ENCODE assay signal across 10 cellular contexts in genomic region chr19:3045885-3046603, GRCh38. TPM values are rescaled to one million over a fixed set of nuclear protein-coding genes. Genes with fewer than 3 reads are reported as not detected.
DNase-seq lines count a peak whose midpoint lies in the region; ATAC-seq and TF ChIP-seq lines count a peak whose summit lies in the region.
"Had no signal": no experiment of that assay in that cellular context is flagged by ENCODE, and none has a peak within 500 bp of the region (broad histone marks: within the 10 kb centered on the region; RNA-seq: fewer than 3 reads in every experiment).

No MANE protein-coding gene starts in this region.

- intact Hi-C loops in Right ventricle myocardium superior (cut with DNase I), result no loop called here
- intact Hi-C loops in left cardiac atrium (cut with DNase I), result no loop called here
- intact Hi-C loops in uterus (cut with DNase I; ENCODE audit: low total_unique reads), result no loop called here

- H3K4me1 ChIP-seq in Peyer's patch, result peaks cover 0 to 10% (median 4%) of the 10 kb centered on the region in 4 donors
- H3K4me1 ChIP-seq in uterus, result peaks cover 0 to 11% of the 10 kb centered on the region in 2 donors

- H3K27me3 Mint-ChIP-seq in memory B cell, result peaks cover 7% of the 10 kb centered on the region

- TF ChIP-seq POLR2A in Peyer's patch (IDR thresholded peaks at IDR 0.05) (no peak), uterus (IDR thresholded peaks at IDR 0.05) (no peak)

- H3K36me3 ChIP-seq in Peyer's patch (no peaks in the 10 kb centered on the region), uterus (no peaks in the 10 kb centered on the region)

- H3K27ac ChIP-seq in Peyer's patch (peak overlapping the region in 3 of 4 donors; percentile 46 to 84 (median 49)), uterus (peak overlapping the region; percentile 95 to 99)

- H3K4me1 Mint-ChIP-seq in memory B cell, result peaks cover 18% of the 10 kb centered on the region

- no peaks in the 10 kb centered on the region for H3K9me3 ChIP-seq in Peyer's patch
- no peaks in the 10 kb centered on the region for H3K9me3 ChIP-seq in uterus

- no peaks in the 10 kb centered on the region for H3K27me3 ChIP-seq in Peyer's patch
- no peaks in the 10 kb centered on the region for H3K27me3 ChIP-seq in uterus

- DNase-seq in Right ventricle myocardium superior (no peak), left cardiac atrium (no peak), Peyer's patch (no peak), memory B cell (ENCODE audit: low spot score in 2 of 2) (no peak), uterus (peak; percentile 51 to 59), T-helper 2 cell (no peak), GM03348 (ENCODE audit: low spot score) (no peak), GM19238 (ENCODE audit: insufficient read length, low spot score) (no peak)
- DNase-seq: activated naive CD4-positive, alpha-beta T cell treated with anti-CD3 and anti-CD28 coated beads, Interleukin-2, amount 10 ng/mL, durations not matched to agents 7 days and 5 days had no signal

- no peaks in the 10 kb centered on the region for H3K36me3 Mint-ChIP-seq in memory B cell

- ATAC-seq in Right ventricle myocardium superior (ENCODE audit: poor library complexity), result peak; percentile 3
- no peak for ATAC-seq in left cardiac atrium
- ATAC-seq in memory B cell (ENCODE audit: low read depth), result no peak

- TF ChIP-seq CTCF in Peyer's patch (IDR thresholded peaks at IDR 0.05) (no peak), uterus (IDR thresholded peaks at IDR 0.05) (no peak)

- H3K9me3 Mint-ChIP-seq in memory B cell, result no peaks in the 10 kb centered on the region
- H3K9me3 Mint-ChIP-seq: activated naive CD4-positive, alpha-beta T cell treated with anti-CD3 and anti-CD28 coated beads, Interleukin-2, amount 10 ng/mL, durations not matched to agents 7 days and 5 days; neural crest cell had no signal

- H3K4me3 ChIP-seq in Peyer's patch (no peak overlapping the region), uterus (no peak overlapping the region)

- H3K27ac Mint-ChIP-seq in memory B cell, result no peak overlapping the region
- H3K27ac Mint-ChIP-seq: activated naive CD4-positive, alpha-beta T cell treated with anti-CD3 and anti-CD28 coated beads, Interleukin-2, amount 10 ng/mL, durations not matched to agents 7 days and 5 days had no signal

- peak overlapping the region; percentile 43 for H3K4me3 Mint-ChIP-seq in memory B cell
- H3K4me3 Mint-ChIP-seq: activated naive CD4-positive, alpha-beta T cell treated with anti-CD3 and anti-CD28 coated beads, Interleukin-2, amount 10 ng/mL, durations not matched to agents 7 days and 5 days; neural crest cell had no signal

RNA-seq across cellular contexts. Expression of gene TLE5, which starts 16.3 kb away (rescaled TPM):
- total RNA-seq in Right ventricle myocardium superior (760 TPM), left cardiac atrium (100 to 1,000 TPM; 698 to 715 TPM), Peyer's patch (100 to 1,000 TPM; 134 to 366 (median 289) TPM), uterus (100 to 1,000 TPM in 3 of 4 donors, 10 to 100 TPM in 1; 86.1 to 644 (median 429) TPM)

RNA-seq across cellular contexts. Expression of gene TLE2, which starts 17.0 kb away (rescaled TPM):
- total RNA-seq in Right ventricle myocardium superior, result 55.7 TPM
- 10 to 100 TPM; 61.0 to 66.7 TPM for total RNA-seq in left cardiac atrium
- 10 to 100 TPM in 3 of 4 donors, 1 to 10 TPM in 1; 4.6 to 45.2 (median 29.2) TPM for total RNA-seq in Peyer's patch
- 100 to 1,000 TPM in 1 of 4 donors, 10 to 100 TPM in 3; 24.9 to 102 (median 62.3) TPM for total RNA-seq in uterus

RNA-seq across cellular contexts. Expression of gene GNA11, which starts 48.1 kb away (rescaled TPM):
- total RNA-seq in Right ventricle myocardium superior, result 61.3 TPM
- 10 to 100 TPM; 55.1 to 64.3 TPM for total RNA-seq in left cardiac atrium
- total RNA-seq in Peyer's patch, result 100 to 1,000 TPM; 120 to 557 (median 456) TPM
- 10 to 100 TPM in 3 of 4 donors, 1 to 10 TPM in 1; 8.5 to 71.8 (median 27.7) TPM for total RNA-seq in uterus

Comparison
In these comparisons a context has a peak if more than half of its experiments do, and no peak if none do; other contexts are left out.
1. DNase-seq: peak in uterus (2 of 2); none in Right ventricle myocardium superior (single experiment), left cardiac atrium (single experiment), Peyer's patch (0 of 3), memory B cell (0 of 2), T-helper 2 cell (0 of 5), GM03348 (single experiment) and GM19238 (single experiment).